In genomic region chr5:138641547-138642298, GRCh38 we compare ENCODE assay signal across 8 cellular contexts.
DNase-seq lines count a peak whose midpoint lies in the region; ATAC-seq and TF ChIP-seq lines count a peak whose summit lies in the region.

No MANE protein-coding gene starts in this region.

- no peaks in the 10 kb centered on the region for H3K27me3 ChIP-seq in hepatocyte
- H3K27me3 ChIP-seq in gastrocnemius medialis: no peaks in the 10 kb centered on the region

- DNase-seq in DMS53 treated with DMSO at 0.1 percent for 48 hours (lab: John Stamatoyannopoulos, UW; ENCODE audit: unreplicated experiment): peak; percentile 53
- DNase-seq in M059J (ENCODE audit: low read depth): peak; percentile 61
- DNase-seq in T-helper 2 cell: peak; percentile 37 to 74 (median 57)
- peak in 41 of 56 donors; percentile 17 to 80 (median 44) for DNase-seq in amygdala (lab: John Stamatoyannopoulos, UW)
- DNase-seq in hepatocyte (ENCODE audit: low spot score): peak; percentile 84
- DNase-seq in gastrocnemius medialis: peak; percentile 15 to 44

- ATAC-seq in gastrocnemius medialis (peak; percentile 65 to 91), GM19324 (IDR thresholded peaks at IDR 0.05; ENCODE audit: low FRiP score, unreplicated experiment) (no peak), GM21515 (IDR thresholded peaks at IDR 0.05; ENCODE audit: unreplicated experiment) (no peak)

- no peak overlapping the region for H3K4me2 ChIP-seq in hepatocyte

- no peaks in the 10 kb centered on the region for H3K79me2 ChIP-seq in hepatocyte

- 55% methylated on average over 18 of the region's 18 CpGs for WGBS in hepatocyte (ENCODE audit: low lambda C conversion rate, missing lambda C conversion rate)

- no peak overlapping the region for H3K4me3 ChIP-seq in hepatocyte
- H3K4me3 ChIP-seq in gastrocnemius medialis: no peak overlapping the region

- no peak overlapping the region for H2AFZ ChIP-seq in hepatocyte

- no peaks in the 10 kb centered on the region for H3K9me2 ChIP-seq in hepatocyte (replicated peaks; ENCODE audit: insufficient read depth)

- no peaks in the 10 kb centered on the region for H4K20me1 ChIP-seq in hepatocyte (ENCODE audit: insufficient read depth, poor library complexity, severe bottlenecking)

- intact Hi-C loops in gastrocnemius medialis (cut with DNase I; ENCODE audit: low total_unique reads): loop anchor here (1.0 kb wide), 1 partner anchor 621 kb away; no protein-coding TSS in a partner anchor

- TF ChIP-seq POLR2A in gastrocnemius medialis (IDR thresholded peaks at IDR 0.05): no peak

- no peak overlapping the region for H3K27ac ChIP-seq in hepatocyte
- H3K27ac ChIP-seq in gastrocnemius medialis: no peak overlapping the region

- H3K9me3 ChIP-seq in hepatocyte (ENCODE audit: low read depth) (no peaks in the 10 kb centered on the region), gastrocnemius medialis (no peaks in the 10 kb centered on the region)

- H3K4me1 ChIP-seq in hepatocyte (ENCODE audit: insufficient read depth): no peaks in the 10 kb centered on the region
- no peaks in the 10 kb centered on the region for H3K4me1 ChIP-seq in gastrocnemius medialis

- in situ Hi-C loops in gastrocnemius medialis (cut with MboI; ENCODE audit: low sequenced_read_pairs in 4 of 4): loop anchor here in 1 of 4 donors (5.0 kb wide), 1 partner anchor 616 kb away; no protein-coding TSS in a partner anchor

- H3K36me3 ChIP-seq in hepatocyte (replicated peaks; ENCODE audit: insufficient read depth, low read depth): no peaks in the 10 kb centered on the region
- H3K36me3 ChIP-seq in gastrocnemius medialis: no peaks in the 10 kb centered on the region

- TF ChIP-seq CTCF in hepatocyte (IDR thresholded peaks at IDR 0.05; ENCODE audit: poor library complexity) (peak; percentile 74), gastrocnemius medialis (IDR thresholded peaks at IDR 0.05 in 4 of 5, conservative IDR thresholded peaks at IDR 0.05 in 1 of 5) (peak; percentile 43 to 66 (median 62))

Comparison
In these comparisons a context has a peak if more than half of its experiments do, and no peak if none do; other contexts are left out.
1. DNase-seq: peak in every context shown above with its lines; median percentile 84 in hepatocyte; 61 in M059J; 57 in T-helper 2 cell; 53 in DMS53 treated with DMSO at 0.1 percent for 48 hours; 44 in amygdala; 30 in gastrocnemius medialis.
2. ATAC-seq: peak in gastrocnemius medialis (2 of 2); none in GM19324 (single experiment) and GM21515 (single experiment).